Comparison of ENCODE assay signal across 1 cellular context in the genomic region with DNA sequence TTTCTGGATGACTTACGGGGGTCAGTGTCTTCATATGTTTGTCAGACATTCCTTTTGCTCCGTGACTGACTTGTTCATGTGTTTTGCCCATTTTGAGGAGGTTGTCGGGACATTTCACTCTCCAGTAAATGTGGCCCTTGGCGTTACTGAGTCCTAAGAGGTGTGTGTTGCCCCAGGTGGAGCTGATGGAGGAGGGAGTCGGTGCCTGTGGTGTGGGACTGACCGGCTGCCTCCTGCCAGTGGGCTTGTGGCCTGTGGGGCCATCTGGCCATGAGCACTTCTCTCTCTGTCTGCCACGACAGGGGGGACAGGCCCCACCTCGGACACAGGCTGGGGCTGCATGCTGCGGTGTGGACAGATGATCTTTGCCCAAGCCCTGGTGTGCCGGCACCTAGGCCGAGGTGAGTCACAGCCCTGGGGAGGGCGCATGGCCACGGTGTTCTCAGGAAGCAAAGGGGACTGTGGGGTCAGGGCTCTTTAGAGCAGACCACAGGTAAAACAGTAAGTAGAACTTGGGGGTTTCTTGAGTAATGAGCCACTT.
TF ChIP-seq lines count a peak whose summit lies in the region.

No MANE protein-coding gene starts in this region.

TF ChIP-seq in HepG2, 621 proteins besides CTCF, POLR2A, EP300 and RAD21 (continued from another document and continues in another):
- TF ChIP-seq, protein P1, sequence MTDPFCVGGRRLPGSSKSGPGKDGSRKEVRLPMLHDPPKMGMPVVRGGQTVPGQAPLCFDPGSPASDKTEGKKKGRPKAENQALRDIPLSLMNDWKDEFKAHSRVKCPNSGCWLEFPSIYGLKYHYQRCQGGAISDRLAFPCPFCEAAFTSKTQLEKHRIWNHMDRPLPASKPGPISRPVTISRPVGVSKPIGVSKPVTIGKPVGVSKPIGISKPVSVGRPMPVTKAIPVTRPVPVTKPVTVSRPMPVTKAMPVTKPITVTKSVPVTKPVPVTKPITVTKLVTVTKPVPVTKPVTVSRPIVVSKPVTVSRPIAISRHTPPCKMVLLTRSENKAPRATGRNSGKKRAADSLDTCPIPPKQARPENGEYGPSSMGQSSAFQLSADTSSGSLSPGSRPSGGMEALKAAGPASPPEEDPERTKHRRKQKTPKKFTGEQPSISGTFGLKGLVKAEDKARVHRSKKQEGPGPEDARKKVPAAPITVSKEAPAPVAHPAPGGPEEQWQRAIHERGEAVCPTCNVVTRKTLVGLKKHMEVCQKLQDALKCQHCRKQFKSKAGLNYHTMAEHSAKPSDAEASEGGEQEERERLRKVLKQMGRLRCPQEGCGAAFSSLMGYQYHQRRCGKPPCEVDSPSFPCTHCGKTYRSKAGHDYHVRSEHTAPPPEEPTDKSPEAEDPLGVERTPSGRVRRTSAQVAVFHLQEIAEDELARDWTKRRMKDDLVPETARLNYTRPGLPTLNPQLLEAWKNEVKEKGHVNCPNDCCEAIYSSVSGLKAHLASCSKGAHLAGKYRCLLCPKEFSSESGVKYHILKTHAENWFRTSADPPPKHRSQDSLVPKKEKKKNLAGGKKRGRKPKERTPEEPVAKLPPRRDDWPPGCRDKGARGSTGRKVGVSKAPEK (CRISPR knock-in tag; IDR thresholded peaks at IDR 0.05; ENCODE audit: borderline replicate concordance) = no peak
- peak; percentile 29; the same call in 1 of the 2 replicates for TF ChIP-seq ZNF598 (CRISPR knock-in tag; IDR thresholded peaks at IDR 0.05; ENCODE audit: borderline replicate concordance)
- TF ChIP-seq ZFP36L1 (CRISPR knock-in tag; IDR thresholded peaks at IDR 0.05) = no peak
- TF ChIP-seq ZNF75D (CRISPR knock-in tag; IDR thresholded peaks at IDR 0.05; ENCODE audit: borderline replicate concordance) = no peak
- no peak for TF ChIP-seq ZNF263 (CRISPR knock-in tag; IDR thresholded peaks at IDR 0.05)
- TF ChIP-seq RARA (CRISPR knock-in tag; IDR thresholded peaks at IDR 0.05) = peak; percentile 94
- TF ChIP-seq ZNF564 (CRISPR knock-in tag; IDR thresholded peaks at IDR 0.05) = no peak; the same call in 1 of the 2 replicates
- TF ChIP-seq SMAD9 (CRISPR knock-in tag; IDR thresholded peaks at IDR 0.05) = no peak
- TF ChIP-seq, protein P2, sequence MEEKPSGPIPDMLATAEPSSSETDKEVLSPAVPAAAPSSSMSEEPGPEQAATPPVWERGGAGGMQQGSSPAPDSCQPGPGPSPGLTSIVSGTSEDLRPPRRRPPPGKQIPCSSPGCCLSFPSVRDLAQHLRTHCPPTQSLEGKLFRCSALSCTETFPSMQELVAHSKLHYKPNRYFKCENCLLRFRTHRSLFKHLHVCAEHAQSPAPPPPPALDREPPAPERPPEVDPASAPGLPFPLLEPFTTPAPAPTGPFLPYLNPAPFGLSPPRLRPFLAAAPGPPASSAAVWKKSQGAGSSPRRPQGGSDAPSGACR (CRISPR knock-in tag; IDR thresholded peaks at IDR 0.05) = peak; percentile 93
- no peak for TF ChIP-seq ZNF282 (IDR thresholded peaks at IDR 0.05; ENCODE audit: partially characterized antibody)
- TF ChIP-seq ZNF546 (CRISPR knock-in tag; conservative IDR thresholded peaks at IDR 0.05) = no peak
- TF ChIP-seq ZSCAN25 (CRISPR knock-in tag; IDR thresholded peaks at IDR 0.05) = peak; percentile 46; the same call in 1 of the 2 replicates
- no peak; the same call in 1 of the 2 replicates for TF ChIP-seq ZNF224 (CRISPR knock-in tag; IDR thresholded peaks at IDR 0.05)
- TF ChIP-seq, protein P3, sequence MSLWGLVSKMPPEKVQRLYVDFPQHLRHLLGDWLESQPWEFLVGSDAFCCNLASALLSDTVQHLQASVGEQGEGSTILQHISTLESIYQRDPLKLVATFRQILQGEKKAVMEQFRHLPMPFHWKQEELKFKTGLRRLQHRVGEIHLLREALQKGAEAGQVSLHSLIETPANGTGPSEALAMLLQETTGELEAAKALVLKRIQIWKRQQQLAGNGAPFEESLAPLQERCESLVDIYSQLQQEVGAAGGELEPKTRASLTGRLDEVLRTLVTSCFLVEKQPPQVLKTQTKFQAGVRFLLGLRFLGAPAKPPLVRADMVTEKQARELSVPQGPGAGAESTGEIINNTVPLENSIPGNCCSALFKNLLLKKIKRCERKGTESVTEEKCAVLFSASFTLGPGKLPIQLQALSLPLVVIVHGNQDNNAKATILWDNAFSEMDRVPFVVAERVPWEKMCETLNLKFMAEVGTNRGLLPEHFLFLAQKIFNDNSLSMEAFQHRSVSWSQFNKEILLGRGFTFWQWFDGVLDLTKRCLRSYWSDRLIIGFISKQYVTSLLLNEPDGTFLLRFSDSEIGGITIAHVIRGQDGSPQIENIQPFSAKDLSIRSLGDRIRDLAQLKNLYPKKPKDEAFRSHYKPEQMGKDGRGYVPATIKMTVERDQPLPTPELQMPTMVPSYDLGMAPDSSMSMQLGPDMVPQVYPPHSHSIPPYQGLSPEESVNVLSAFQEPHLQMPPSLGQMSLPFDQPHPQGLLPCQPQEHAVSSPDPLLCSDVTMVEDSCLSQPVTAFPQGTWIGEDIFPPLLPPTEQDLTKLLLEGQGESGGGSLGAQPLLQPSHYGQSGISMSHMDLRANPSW (CRISPR knock-in tag; IDR thresholded peaks at IDR 0.05; ENCODE audit: borderline replicate concordance) = no peak; the same call in 1 of the 2 replicates
- TF ChIP-seq ZNF510 (CRISPR knock-in tag; IDR thresholded peaks at IDR 0.05; ENCODE audit: low read depth) = 0 out of 2 replicates have a peak, but pooled peaks have one; percentile 58
- TF ChIP-seq MLLT10 (CRISPR knock-in tag; IDR thresholded peaks at IDR 0.05) = no peak
- no peak for TF ChIP-seq ZNF335 (CRISPR knock-in tag; IDR thresholded peaks at IDR 0.05)
- TF ChIP-seq, protein P4, sequence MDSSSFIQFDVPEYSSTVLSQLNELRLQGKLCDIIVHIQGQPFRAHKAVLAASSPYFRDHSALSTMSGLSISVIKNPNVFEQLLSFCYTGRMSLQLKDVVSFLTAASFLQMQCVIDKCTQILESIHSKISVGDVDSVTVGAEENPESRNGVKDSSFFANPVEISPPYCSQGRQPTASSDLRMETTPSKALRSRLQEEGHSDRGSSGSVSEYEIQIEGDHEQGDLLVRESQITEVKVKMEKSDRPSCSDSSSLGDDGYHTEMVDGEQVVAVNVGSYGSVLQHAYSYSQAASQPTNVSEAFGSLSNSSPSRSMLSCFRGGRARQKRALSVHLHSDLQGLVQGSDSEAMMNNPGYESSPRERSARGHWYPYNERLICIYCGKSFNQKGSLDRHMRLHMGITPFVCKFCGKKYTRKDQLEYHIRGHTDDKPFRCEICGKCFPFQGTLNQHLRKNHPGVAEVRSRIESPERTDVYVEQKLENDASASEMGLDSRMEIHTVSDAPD (CRISPR knock-in tag; IDR thresholded peaks at IDR 0.05) = no peak
- TF ChIP-seq ETV5 (CRISPR knock-in tag; IDR thresholded peaks at IDR 0.05; ENCODE audit: borderline replicate concordance) = peak; percentile 87; the same call in 1 of the 2 replicates
- TF ChIP-seq MED8 (CRISPR knock-in tag; IDR thresholded peaks at IDR 0.05; ENCODE audit: insufficient replicate concordance) = no peak
- TF ChIP-seq, protein P5, sequence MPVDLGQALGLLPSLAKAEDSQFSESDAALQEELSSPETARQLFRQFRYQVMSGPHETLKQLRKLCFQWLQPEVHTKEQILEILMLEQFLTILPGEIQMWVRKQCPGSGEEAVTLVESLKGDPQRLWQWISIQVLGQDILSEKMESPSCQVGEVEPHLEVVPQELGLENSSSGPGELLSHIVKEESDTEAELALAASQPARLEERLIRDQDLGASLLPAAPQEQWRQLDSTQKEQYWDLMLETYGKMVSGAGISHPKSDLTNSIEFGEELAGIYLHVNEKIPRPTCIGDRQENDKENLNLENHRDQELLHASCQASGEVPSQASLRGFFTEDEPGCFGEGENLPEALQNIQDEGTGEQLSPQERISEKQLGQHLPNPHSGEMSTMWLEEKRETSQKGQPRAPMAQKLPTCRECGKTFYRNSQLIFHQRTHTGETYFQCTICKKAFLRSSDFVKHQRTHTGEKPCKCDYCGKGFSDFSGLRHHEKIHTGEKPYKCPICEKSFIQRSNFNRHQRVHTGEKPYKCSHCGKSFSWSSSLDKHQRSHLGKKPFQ (CRISPR knock-in tag; IDR thresholded peaks at IDR 0.05; ENCODE audit: insufficient replicate concordance) = peak; percentile 40
- TF ChIP-seq TBX3 (IDR thresholded peaks at IDR 0.05; ENCODE audit: borderline replicate concordance) = peak; percentile 73; the same call in 1 of the 2 replicates
- TF ChIP-seq, protein P6, sequence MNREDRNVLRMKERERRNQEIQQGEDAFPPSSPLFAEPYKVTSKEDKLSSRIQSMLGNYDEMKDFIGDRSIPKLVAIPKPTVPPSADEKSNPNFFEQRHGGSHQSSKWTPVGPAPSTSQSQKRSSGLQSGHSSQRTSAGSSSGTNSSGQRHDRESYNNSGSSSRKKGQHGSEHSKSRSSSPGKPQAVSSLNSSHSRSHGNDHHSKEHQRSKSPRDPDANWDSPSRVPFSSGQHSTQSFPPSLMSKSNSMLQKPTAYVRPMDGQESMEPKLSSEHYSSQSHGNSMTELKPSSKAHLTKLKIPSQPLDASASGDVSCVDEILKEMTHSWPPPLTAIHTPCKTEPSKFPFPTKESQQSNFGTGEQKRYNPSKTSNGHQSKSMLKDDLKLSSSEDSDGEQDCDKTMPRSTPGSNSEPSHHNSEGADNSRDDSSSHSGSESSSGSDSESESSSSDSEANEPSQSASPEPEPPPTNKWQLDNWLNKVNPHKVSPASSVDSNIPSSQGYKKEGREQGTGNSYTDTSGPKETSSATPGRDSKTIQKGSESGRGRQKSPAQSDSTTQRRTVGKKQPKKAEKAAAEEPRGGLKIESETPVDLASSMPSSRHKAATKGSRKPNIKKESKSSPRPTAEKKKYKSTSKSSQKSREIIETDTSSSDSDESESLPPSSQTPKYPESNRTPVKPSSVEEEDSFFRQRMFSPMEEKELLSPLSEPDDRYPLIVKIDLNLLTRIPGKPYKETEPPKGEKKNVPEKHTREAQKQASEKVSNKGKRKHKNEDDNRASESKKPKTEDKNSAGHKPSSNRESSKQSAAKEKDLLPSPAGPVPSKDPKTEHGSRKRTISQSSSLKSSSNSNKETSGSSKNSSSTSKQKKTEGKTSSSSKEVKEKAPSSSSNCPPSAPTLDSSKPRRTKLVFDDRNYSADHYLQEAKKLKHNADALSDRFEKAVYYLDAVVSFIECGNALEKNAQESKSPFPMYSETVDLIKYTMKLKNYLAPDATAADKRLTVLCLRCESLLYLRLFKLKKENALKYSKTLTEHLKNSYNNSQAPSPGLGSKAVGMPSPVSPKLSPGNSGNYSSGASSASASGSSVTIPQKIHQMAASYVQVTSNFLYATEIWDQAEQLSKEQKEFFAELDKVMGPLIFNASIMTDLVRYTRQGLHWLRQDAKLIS (CRISPR knock-in tag; IDR thresholded peaks at IDR 0.05) = no peak
- 0 out of 2 replicates have a peak, but pooled peaks have one; percentile 8 for TF ChIP-seq HES4 (CRISPR knock-in tag; IDR thresholded peaks at IDR 0.05; ENCODE audit: borderline replicate concordance)
- TF ChIP-seq ZNF850 (CRISPR knock-in tag; conservative IDR thresholded peaks at IDR 0.05) = no peak
- TF ChIP-seq SOX13 (IDR thresholded peaks at IDR 0.05) = no peak
- TF ChIP-seq SOX13 (CRISPR knock-in tag; conservative IDR thresholded peaks at IDR 0.05 in 1 of 2, IDR thresholded peaks at IDR 0.05 in 1 of 2) = peak in 1 of 2 experiments; percentile 66; a peak in 2 of 4 replicates
- TF ChIP-seq ZNF605 (CRISPR knock-in tag; IDR thresholded peaks at IDR 0.05) = peak; percentile 67
- TF ChIP-seq ZSCAN12 (CRISPR knock-in tag; IDR thresholded peaks at IDR 0.05) = no peak
- TF ChIP-seq, protein P7, sequence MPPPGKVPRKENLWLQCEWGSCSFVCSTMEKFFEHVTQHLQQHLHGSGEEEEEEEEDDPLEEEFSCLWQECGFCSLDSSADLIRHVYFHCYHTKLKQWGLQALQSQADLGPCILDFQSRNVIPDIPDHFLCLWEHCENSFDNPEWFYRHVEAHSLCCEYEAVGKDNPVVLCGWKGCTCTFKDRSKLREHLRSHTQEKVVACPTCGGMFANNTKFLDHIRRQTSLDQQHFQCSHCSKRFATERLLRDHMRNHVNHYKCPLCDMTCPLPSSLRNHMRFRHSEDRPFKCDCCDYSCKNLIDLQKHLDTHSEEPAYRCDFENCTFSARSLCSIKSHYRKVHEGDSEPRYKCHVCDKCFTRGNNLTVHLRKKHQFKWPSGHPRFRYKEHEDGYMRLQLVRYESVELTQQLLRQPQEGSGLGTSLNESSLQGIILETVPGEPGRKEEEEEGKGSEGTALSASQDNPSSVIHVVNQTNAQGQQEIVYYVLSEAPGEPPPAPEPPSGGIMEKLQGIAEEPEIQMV (CRISPR knock-in tag; IDR thresholded peaks at IDR 0.05; ENCODE audit: low read depth) = no peak
- peak; percentile 35; the same call in 1 of the 2 replicates for TF ChIP-seq ZNF644 (CRISPR knock-in tag; IDR thresholded peaks at IDR 0.05; ENCODE audit: low read depth)
- TF ChIP-seq ZNF12 (CRISPR knock-in tag; IDR thresholded peaks at IDR 0.05) = no peak
- TF ChIP-seq TRIM24 (CRISPR knock-in tag; IDR thresholded peaks at IDR 0.05) = no peak
- TF ChIP-seq, protein P8, sequence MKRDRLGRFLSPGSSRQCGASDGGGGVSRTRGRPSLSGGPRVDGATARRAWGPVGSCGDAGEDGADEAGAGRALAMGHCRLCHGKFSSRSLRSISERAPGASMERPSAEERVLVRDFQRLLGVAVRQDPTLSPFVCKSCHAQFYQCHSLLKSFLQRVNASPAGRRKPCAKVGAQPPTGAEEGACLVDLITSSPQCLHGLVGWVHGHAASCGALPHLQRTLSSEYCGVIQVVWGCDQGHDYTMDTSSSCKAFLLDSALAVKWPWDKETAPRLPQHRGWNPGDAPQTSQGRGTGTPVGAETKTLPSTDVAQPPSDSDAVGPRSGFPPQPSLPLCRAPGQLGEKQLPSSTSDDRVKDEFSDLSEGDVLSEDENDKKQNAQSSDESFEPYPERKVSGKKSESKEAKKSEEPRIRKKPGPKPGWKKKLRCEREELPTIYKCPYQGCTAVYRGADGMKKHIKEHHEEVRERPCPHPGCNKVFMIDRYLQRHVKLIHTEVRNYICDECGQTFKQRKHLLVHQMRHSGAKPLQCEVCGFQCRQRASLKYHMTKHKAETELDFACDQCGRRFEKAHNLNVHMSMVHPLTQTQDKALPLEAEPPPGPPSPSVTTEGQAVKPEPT (CRISPR knock-in tag; IDR thresholded peaks at IDR 0.05; ENCODE audit: low read depth) = no peak
- TF ChIP-seq NFYB (CRISPR knock-in tag; IDR thresholded peaks at IDR 0.05) = no peak
- peak; percentile 61 for TF ChIP-seq SKI (IDR thresholded peaks at IDR 0.05; ENCODE audit: partially characterized antibody)
- TF ChIP-seq JARID2 (CRISPR knock-in tag; IDR thresholded peaks at IDR 0.05; ENCODE audit: insufficient replicate concordance) = no peak
- TF ChIP-seq, protein P9, sequence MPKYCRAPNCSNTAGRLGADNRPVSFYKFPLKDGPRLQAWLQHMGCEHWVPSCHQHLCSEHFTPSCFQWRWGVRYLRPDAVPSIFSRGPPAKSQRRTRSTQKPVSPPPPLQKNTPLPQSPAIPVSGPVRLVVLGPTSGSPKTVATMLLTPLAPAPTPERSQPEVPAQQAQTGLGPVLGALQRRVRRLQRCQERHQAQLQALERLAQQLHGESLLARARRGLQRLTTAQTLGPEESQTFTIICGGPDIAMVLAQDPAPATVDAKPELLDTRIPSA (CRISPR knock-in tag; IDR thresholded peaks at IDR 0.05; ENCODE audit: borderline replicate concordance) = no peak
- TF ChIP-seq, protein P10, sequence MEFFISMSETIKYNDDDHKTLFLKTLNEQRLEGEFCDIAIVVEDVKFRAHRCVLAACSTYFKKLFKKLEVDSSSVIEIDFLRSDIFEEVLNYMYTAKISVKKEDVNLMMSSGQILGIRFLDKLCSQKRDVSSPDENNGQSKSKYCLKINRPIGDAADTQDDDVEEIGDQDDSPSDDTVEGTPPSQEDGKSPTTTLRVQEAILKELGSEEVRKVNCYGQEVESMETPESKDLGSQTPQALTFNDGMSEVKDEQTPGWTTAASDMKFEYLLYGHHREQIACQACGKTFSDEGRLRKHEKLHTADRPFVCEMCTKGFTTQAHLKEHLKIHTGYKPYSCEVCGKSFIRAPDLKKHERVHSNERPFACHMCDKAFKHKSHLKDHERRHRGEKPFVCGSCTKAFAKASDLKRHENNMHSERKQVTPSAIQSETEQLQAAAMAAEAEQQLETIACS (CRISPR knock-in tag; IDR thresholded peaks at IDR 0.05) = no peak
